8 cellular contexts compared by ENCODE assay signal in genomic region chr15:58070801-58071418, GRCh38. TPM values are rescaled to one million over a fixed set of nuclear protein-coding genes. Genes with fewer than 3 reads are reported as not detected.
DNase-seq lines count a peak whose midpoint lies in the region; ATAC-seq, FAIRE-seq and TF ChIP-seq lines count a peak whose summit lies in the region.

No MANE protein-coding gene starts in this region.

- ATAC-seq in GM19351 (IDR thresholded peaks at IDR 0.05; ENCODE audit: unreplicated experiment) (no peak), HG02588 (IDR thresholded peaks at IDR 0.05; ENCODE audit: unreplicated experiment) (no peak)

- POLR2A ChIA-PET in MCF 10A (lab: Yijun Ruan, JAX), result interaction anchor here (0.5 to 2.5 kb wide), 4 partner anchors 210 to 403 kb away, joined by 3 to 14 read pairs (median 5); no protein-coding TSS in a partner anchor

- TF ChIP-seq CTCF in D721Med (IDR thresholded peaks at IDR 0.05; ENCODE audit: insufficient read depth, missing control alignments) (peak; percentile 91), MCF 10A (IDR thresholded peaks at IDR 0.05; ENCODE audit: unreplicated experiment) (peak; percentile 93)

- intact Hi-C loops in MCF 10A (cut with micrococcal nuclease), result loop anchor here (1.0 kb wide), 3 partner anchors 205 to 510 kb away; no protein-coding TSS in a partner anchor

- H3K9me3 Mint-ChIP-seq in MCF 10A (ENCODE audit: unreplicated experiment), result no peaks in the 10 kb centered on the region

- BruUV-seq in MCF 10A (replicated peaks; lab: Mats Ljungman, UMichigan), result no TSS peak

- no peaks in the 10 kb centered on the region for H3K27me3 Mint-ChIP-seq in MCF 10A (ENCODE audit: insufficient read depth, unreplicated experiment)

- no peak overlapping the region for H3K27ac Mint-ChIP-seq in MCF 10A (ENCODE audit: low read depth, unreplicated experiment)

- peaks cover 5% of the 10 kb centered on the region for H3K4me1 Mint-ChIP-seq in MCF 10A (ENCODE audit: insufficient read depth, unreplicated experiment)

- CTCF ChIA-PET in MCF 10A (lab: Yijun Ruan, JAX), result interaction anchor here (0.5 to 8.5 kb wide), 67 partner anchors 9 to 1264 kb away, joined by 3 to 340 read pairs (median 4); no protein-coding TSS in a partner anchor

- no peaks in the 10 kb centered on the region for H3K36me3 Mint-ChIP-seq in MCF 10A (ENCODE audit: insufficient read depth, unreplicated experiment)

- H3K4me3 Mint-ChIP-seq in MCF 10A (ENCODE audit: unreplicated experiment), result no peak overlapping the region

- DNase-seq in D721Med (ENCODE audit: insufficient read length, low spot score) (no peak), HT-29 (ENCODE audit: low spot score) (peak; percentile 92), RPMI7951 (ENCODE audit: low read depth) (peak; percentile 56), MCF 10A (ENCODE audit: unreplicated experiment) (peak; percentile 79), kidney glomerular epithelial cell (lab: John Stamatoyannopoulos, UW) (peak; percentile 65)
- DNase-seq in stimulated activated CD4-positive, alpha-beta T cell treated with anti-CD3 and anti-CD28 coated beads, Interleukin-4, amount 100 ng/mL, for 1 hour, result peak; percentile 50

- FAIRE-seq in D721Med (lab: Jason Lieb, UNC), result no peak

RNA-seq across cellular contexts. Expression of gene ALDH1A2, which starts 5.4 kb away (rescaled TPM):
- total RNA-seq in HT-29 (2014; rRNA removed; shearing (Covaris generic)), result 0.25 TPM in 1 of 2 replicates, not detected in the other
- total RNA-seq in RPMI7951 (2014; rRNA removed; shearing (Covaris generic)), result 0.78 TPM in 1 of 2 replicates, not detected in the other
- total RNA-seq in MCF 10A (2022), result 1.2 and 1.3 TPM in 2 replicates
